Comparison of ENCODE assay signal across 2 cellular contexts in genomic region chr14:55850803-55851202, GRCh38.
TF ChIP-seq lines count a peak whose summit lies in the region.

No MANE protein-coding gene starts in this region.

TF ChIP-seq in endothelial cell of umbilical vein, 7 proteins besides CTCF, POLR2A, EP300 and RAD21:
- peak; percentile 39 for TF ChIP-seq FOS (IDR thresholded peaks at IDR 0.05; ENCODE audit: borderline replicate concordance, insufficient read depth, low read length)
- no peak for TF ChIP-seq GATA2 (IDR thresholded peaks at IDR 0.05; ENCODE audit: insufficient read depth, insufficient read length, low read depth, low read length)

TF ChIP-seq in GM23338, 12 proteins besides CTCF, POLR2A, EP300 and RAD21:
- no peak for TF ChIP-seq ZNF331 (CRISPR knock-in tag; IDR thresholded peaks at IDR 0.05; ENCODE audit: low read depth)
- TF ChIP-seq POLR2AphosphoS5 (IDR thresholded peaks at IDR 0.05; ENCODE audit: low read depth): no peak
- TF ChIP-seq NANOG (IDR thresholded peaks at IDR 0.05; ENCODE audit: borderline replicate concordance): no peak
- TF ChIP-seq EZH2phosphoT487 (IDR thresholded peaks at IDR 0.05; ENCODE audit: unreplicated experiment): no peak
- no peak for TF ChIP-seq EZH2 (IDR thresholded peaks at IDR 0.05; ENCODE audit: low read depth, unreplicated experiment)
- no peak for TF ChIP-seq STAT1 (IDR thresholded peaks at IDR 0.05; ENCODE audit: unreplicated experiment)
- no peak for TF ChIP-seq ETS1 (IDR thresholded peaks at IDR 0.05)
- no peak for TF ChIP-seq CREB1 (CRISPR knock-in tag; IDR thresholded peaks at IDR 0.05; ENCODE audit: low read depth)
- TF ChIP-seq, protein P1, sequence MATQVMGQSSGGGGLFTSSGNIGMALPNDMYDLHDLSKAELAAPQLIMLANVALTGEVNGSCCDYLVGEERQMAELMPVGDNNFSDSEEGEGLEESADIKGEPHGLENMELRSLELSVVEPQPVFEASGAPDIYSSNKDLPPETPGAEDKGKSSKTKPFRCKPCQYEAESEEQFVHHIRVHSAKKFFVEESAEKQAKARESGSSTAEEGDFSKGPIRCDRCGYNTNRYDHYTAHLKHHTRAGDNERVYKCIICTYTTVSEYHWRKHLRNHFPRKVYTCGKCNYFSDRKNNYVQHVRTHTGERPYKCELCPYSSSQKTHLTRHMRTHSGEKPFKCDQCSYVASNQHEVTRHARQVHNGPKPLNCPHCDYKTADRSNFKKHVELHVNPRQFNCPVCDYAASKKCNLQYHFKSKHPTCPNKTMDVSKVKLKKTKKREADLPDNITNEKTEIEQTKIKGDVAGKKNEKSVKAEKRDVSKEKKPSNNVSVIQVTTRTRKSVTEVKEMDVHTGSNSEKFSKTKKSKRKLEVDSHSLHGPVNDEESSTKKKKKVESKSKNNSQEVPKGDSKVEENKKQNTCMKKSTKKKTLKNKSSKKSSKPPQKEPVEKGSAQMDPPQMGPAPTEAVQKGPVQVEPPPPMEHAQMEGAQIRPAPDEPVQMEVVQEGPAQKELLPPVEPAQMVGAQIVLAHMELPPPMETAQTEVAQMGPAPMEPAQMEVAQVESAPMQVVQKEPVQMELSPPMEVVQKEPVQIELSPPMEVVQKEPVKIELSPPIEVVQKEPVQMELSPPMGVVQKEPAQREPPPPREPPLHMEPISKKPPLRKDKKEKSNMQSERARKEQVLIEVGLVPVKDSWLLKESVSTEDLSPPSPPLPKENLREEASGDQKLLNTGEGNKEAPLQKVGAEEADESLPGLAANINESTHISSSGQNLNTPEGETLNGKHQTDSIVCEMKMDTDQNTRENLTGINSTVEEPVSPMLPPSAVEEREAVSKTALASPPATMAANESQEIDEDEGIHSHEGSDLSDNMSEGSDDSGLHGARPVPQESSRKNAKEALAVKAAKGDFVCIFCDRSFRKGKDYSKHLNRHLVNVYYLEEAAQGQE (IDR thresholded peaks at IDR 0.05; ENCODE audit: unreplicated experiment): no peak
- no peak for TF ChIP-seq ZNF462 (CRISPR knock-in tag; IDR thresholded peaks at IDR 0.05)
